Comparison of ENCODE assay signal across 8 cellular contexts in the genomic region with DNA sequence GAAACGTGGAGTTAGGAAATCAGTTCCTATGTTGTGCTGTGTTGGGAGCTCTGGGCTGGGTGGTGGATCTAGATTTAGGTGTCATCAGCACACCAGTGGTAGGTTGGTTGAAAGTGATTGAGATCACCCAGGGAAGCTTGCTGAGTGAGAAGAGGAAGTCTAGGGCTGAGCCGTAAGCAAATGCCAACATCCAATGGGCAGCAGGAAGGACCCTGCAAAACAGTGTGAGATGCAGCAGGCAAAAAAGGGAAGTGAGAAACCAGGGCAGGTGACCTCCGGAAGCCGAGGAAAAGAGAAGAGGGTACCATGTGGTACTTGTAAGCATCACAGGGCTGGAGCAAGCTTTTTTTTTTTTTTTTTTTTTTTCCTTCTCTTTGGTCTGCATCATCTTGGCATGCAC. TPM values are rescaled to one million over a fixed set of nuclear protein-coding genes. Genes with fewer than 3 reads are reported as not detected.
DNase-seq lines count a peak whose midpoint lies in the region; ATAC-seq and TF ChIP-seq lines count a peak whose summit lies in the region.

No MANE protein-coding gene starts in this region.

- intact Hi-C loops in head of caudate nucleus (cut with DNase I): no loop called here
- intact Hi-C loops in activated CD4-positive, alpha-beta T cell treated with anti-CD3 and anti-CD28 coated beads for 36 hours (cut with DNase I, micrococcal nuclease): loop anchor here in 1 of 2 experiments (5.0 kb wide), 1 partner anchor 51 kb away; the partner anchor contains the start of gene CNBP

- no peaks in the 10 kb centered on the region for H3K36me3 Mint-ChIP-seq in IgD-negative memory B cell
- no peaks in the 10 kb centered on the region for H3K36me3 Mint-ChIP-seq in activated CD4-positive, alpha-beta T cell treated with anti-CD3 and anti-CD28 coated beads for 36 hours (ENCODE audit: low read depth)

- ATAC-seq in GM21529 (IDR thresholded peaks at IDR 0.05; ENCODE audit: unreplicated experiment): peak; percentile 89
- ATAC-seq in activated CD4-positive, alpha-beta T cell treated with anti-CD3 and anti-CD28 coated beads for 36 hours: no peak

- no peaks in the 10 kb centered on the region for H3K27me3 Mint-ChIP-seq in IgD-negative memory B cell
- H3K27me3 Mint-ChIP-seq in activated CD4-positive, alpha-beta T cell treated with anti-CD3 and anti-CD28 coated beads for 36 hours: no peaks in the 10 kb centered on the region

- H3K4me1 Mint-ChIP-seq in IgD-negative memory B cell: peaks cover 6 to 37% (median 35%) of the 10 kb centered on the region in 3 donors
- H3K4me1 Mint-ChIP-seq in activated CD4-positive, alpha-beta T cell treated with anti-CD3 and anti-CD28 coated beads for 36 hours: peaks cover 13% of the 10 kb centered on the region

- peak overlapping the region; percentile 7 to 73 (median 30) for H3K4me3 Mint-ChIP-seq in IgD-negative memory B cell
- H3K4me3 Mint-ChIP-seq in activated CD4-positive, alpha-beta T cell treated with anti-CD3 and anti-CD28 coated beads for 36 hours: no peak overlapping the region

- no peak overlapping the region for H3K4me3 ChIP-seq in GM12864 (ENCODE audit: low read depth, low read length)

- in situ Hi-C loops in ACHN (cut with HindIII; ENCODE audit: low pct_ligation_motif_present, low pct_unique_long_range_greater_than_20kb, low sequenced_read_pairs): no loop called here

- TF ChIP-seq CTCF in GM12864 (IDR thresholded peaks at IDR 0.05; ENCODE audit: low read depth, low read length, missing control alignments): no peak

- CTCF ChIA-PET in activated CD4-positive, alpha-beta T cell treated with anti-CD3 and anti-CD28 coated beads for 36 hours (lab: Charles Lee): interaction anchor here (0.7 to 0.8 kb wide), 3 partner anchors 12 to 79 kb away, joined by 3 to 5 read pairs (median 4); no protein-coding TSS in a partner anchor

- POLR2A ChIA-PET in activated CD4-positive, alpha-beta T cell treated with anti-CD3 and anti-CD28 coated beads for 36 hours (lab: Charles Lee): interaction anchor here (0.6 kb wide), 1 partner anchor 256 kb away, joined by 3 read pairs; no protein-coding TSS in a partner anchor

- H3K9me3 Mint-ChIP-seq in IgD-negative memory B cell: no peaks in the 10 kb centered on the region
- H3K9me3 Mint-ChIP-seq in activated CD4-positive, alpha-beta T cell treated with anti-CD3 and anti-CD28 coated beads for 36 hours (ENCODE audit: low read depth): no peaks in the 10 kb centered on the region

- H3K27ac Mint-ChIP-seq in IgD-negative memory B cell: peak overlapping the region; percentile 52 to 96 (median 66)
- no peak overlapping the region for H3K27ac Mint-ChIP-seq in activated CD4-positive, alpha-beta T cell treated with anti-CD3 and anti-CD28 coated beads for 36 hours

- DNase-seq in GM12864 (ENCODE audit: low read depth): peak; percentile 80
- peak in 35 of 42 donors; percentile 15 to 77 (median 41) for DNase-seq in head of caudate nucleus
- no peak for DNase-seq in activated CD4-positive, CD25-positive, alpha-beta regulatory T cell (lab: John Stamatoyannopoulos, UW)
- no peak for DNase-seq in ACHN
- DNase-seq in activated CD4-positive, alpha-beta T cell treated with anti-CD3 and anti-CD28 coated beads for 36 hours: no peak
- DNase-seq in activated CD4-positive, CD25-positive, alpha-beta regulatory T cell treated with anti-CD3 and anti-CD28 coated beads, Interleukin-2, amount 50 U/mL, for 72 hours: no peak

RNA-seq across cellular contexts. Expression of gene COPG1, which starts 15.9 kb away (rescaled TPM):
- polyA plus RNA-seq in IgD-negative memory B cell: 52.9 TPM
- total RNA-seq in activated CD4-positive, alpha-beta T cell treated with anti-CD3 and anti-CD28 coated beads for 36 hours: 100 to 1,000 TPM; 120 to 142 TPM

RNA-seq across cellular contexts. Expression of gene HMCES, which starts 45.1 kb away (rescaled TPM):
- 40.1 TPM for polyA plus RNA-seq in IgD-negative memory B cell
- 10 to 100 TPM; 43.1 to 56.7 TPM for total RNA-seq in activated CD4-positive, alpha-beta T cell treated with anti-CD3 and anti-CD28 coated beads for 36 hours

RNA-seq across cellular contexts. Expression of gene CNBP, which starts 49.8 kb away (rescaled TPM):
- 790 TPM for polyA plus RNA-seq in IgD-negative memory B cell
- total RNA-seq in activated CD4-positive, alpha-beta T cell treated with anti-CD3 and anti-CD28 coated beads for 36 hours: 100 to 1,000 TPM; 305 to 379 TPM

Comparison
In these comparisons a context has a peak if more than half of its experiments do, and no peak if none do; other contexts are left out.
1. DNase-seq: peak in GM12864 (single experiment) and head of caudate nucleus (35 of 42); none in activated CD4-positive, CD25-positive, alpha-beta regulatory T cell (0 of 4), ACHN (single experiment), activated CD4-positive, alpha-beta T cell treated with anti-CD3 and anti-CD28 coated beads for 36 hours (single experiment) and activated CD4-positive, CD25-positive, alpha-beta regulatory T cell treated with anti-CD3 and anti-CD28 coated beads, Interleukin-2, amount 50 U/mL, for 72 hours (single experiment).